ENCODE assay signal across 21 cellular contexts in genomic region chr1:228323401-228323800, GRCh38.
"Had no signal": no experiment of that assay in that cellular context is flagged by ENCODE, and none has a peak within 500 bp of the region (broad histone marks: within the 10 kb centered on the region; RNA-seq: fewer than 3 reads in every experiment).

No MANE protein-coding gene starts in this region.

- H3K4me1 Mint-ChIP-seq: memory B cell, neural crest cell had no signal

- H3K4me1 ChIP-seq: left lung, tibial artery, uterus had no signal

- H3K27ac ChIP-seq: epithelial cell of prostate, heart left ventricle, left lung, tibial artery, uterus had no signal

- H3K27me3 ChIP-seq: heart left ventricle, left lung, tibial artery, uterus had no signal

- DNase-seq: activated CD4-positive, alpha-beta memory T cell treated with anti-CD3 and anti-CD28 coated beads for 36 hours; activated CD4-positive, alpha-beta T cell treated with anti-CD3 and anti-CD28 coated beads for 48 hours; activated gamma-delta T cell; activated T-cell treated with anti-CD3 and anti-CD28 coated beads, Interleukin-2, amount 50 U/mL, for 72 hours; amniotic stem cell; left lung; mucosa of descending colon; occipital lobe; retina; stimulated activated CD4-positive, alpha-beta T cell treated with anti-CD3 and anti-CD28 coated beads, Interleukin-12 subunit alpha, Interleukin-12 subunit beta, amount 100 ng/mL, for 4 hours; stimulated activated CD4-positive, alpha-beta T cell treated with anti-CD3 and anti-CD28 coated beads, Interleukin-4, amount 100 ng/mL, for 4 hours; tibial artery had no signal

- H3K9me3 Mint-ChIP-seq: memory B cell; stimulated activated naive CD8-positive, alpha-beta T cell treated with anti-CD3 and anti-CD28 coated beads, Interleukin-15, Interleukin-2, amounts not matched to agents 100 ng/mL and 50 ng/mL, for 24 hours had no signal

- ATAC-seq: activated T-cell treated with anti-CD3 and anti-CD28 coated beads, Interleukin-2, amount 50 U/mL, for 72 hours; heart left ventricle; left lung; mucosa of descending colon; SK-N-SH treated with all-trans-retinoic acid at 6 μM for 48 hours had no signal

- H3K4me3 ChIP-seq: heart left ventricle, left lung, mucosa of descending colon, tibial artery, uterus had no signal

- H3K36me3 Mint-ChIP-seq: memory B cell had no signal

- H3K4me3 Mint-ChIP-seq: activated CD4-positive, alpha-beta memory T cell treated with anti-CD3 and anti-CD28 coated beads for 36 hours; activated naive CD8-positive, alpha-beta T cell; activated T-cell treated with anti-CD3 and anti-CD28 coated beads, Interleukin-2, amount 50 U/mL, for 72 hours; memory B cell; neural crest cell; stimulated activated naive CD8-positive, alpha-beta T cell treated with anti-CD3 and anti-CD28 coated beads, Interleukin-15, Interleukin-2, amounts not matched to agents 100 ng/mL and 50 ng/mL, for 24 hours had no signal

- H3K27ac Mint-ChIP-seq: activated CD4-positive, alpha-beta memory T cell treated with anti-CD3 and anti-CD28 coated beads for 36 hours; activated naive CD8-positive, alpha-beta T cell; activated T-cell treated with anti-CD3 and anti-CD28 coated beads, Interleukin-2, amount 50 U/mL, for 72 hours; memory B cell; progenitor cell of endocrine pancreas; stimulated activated naive CD8-positive, alpha-beta T cell treated with anti-CD3 and anti-CD28 coated beads, Interleukin-15, Interleukin-2, amounts not matched to agents 100 ng/mL and 50 ng/mL, for 24 hours had no signal

- H3K36me3 ChIP-seq: uterus had no signal

- H3K27me3 Mint-ChIP-seq: activated CD4-positive, alpha-beta memory T cell treated with anti-CD3 and anti-CD28 coated beads for 36 hours; activated naive CD8-positive, alpha-beta T cell; memory B cell; progenitor cell of endocrine pancreas; stimulated activated naive CD8-positive, alpha-beta T cell treated with anti-CD3 and anti-CD28 coated beads, Interleukin-15, Interleukin-2, amounts not matched to agents 100 ng/mL and 50 ng/mL, for 24 hours had no signal
